ENCODE assay signal across 9 cellular contexts in genomic region chr5:785181-785705, GRCh38. TPM values are rescaled to one million over a fixed set of nuclear protein-coding genes. Genes with fewer than 3 reads are reported as not detected.
DNase-seq lines count a peak whose midpoint lies in the region; ATAC-seq and TF ChIP-seq lines count a peak whose summit lies in the region.
"Not testable (repeated sequence)": the region's sequence is repeated elsewhere in the genome, so short reads cannot be mapped to it uniquely, and the experiment has no call there.
"Had no signal": no experiment of that assay in that cellular context is flagged by ENCODE, and none has a peak within 500 bp of the region (broad histone marks: within the 10 kb centered on the region; RNA-seq: fewer than 3 reads in every experiment).

No MANE protein-coding gene starts in this region.

- not testable (repeated sequence) for H2BK12ac ChIP-seq in mesenchymal stem cell (ENCODE audit: low read length in 2 of 2)

- H3K23ac ChIP-seq in mesenchymal stem cell (ENCODE audit: low read length in 2 of 2), result not testable (repeated sequence)

- WGBS in mesenchymal stem cell, result 33% methylated on average over 15 of the region's 43 CpGs

- not testable (repeated sequence) for H2AFZ ChIP-seq in mesenchymal stem cell (ENCODE audit: low read depth, low read length)

- not testable (repeated sequence) for H2BK120ac ChIP-seq in mesenchymal stem cell (ENCODE audit: low read depth, low read length)

- H2BK15ac ChIP-seq in mesenchymal stem cell (ENCODE audit: low read depth, poor library complexity, severe bottlenecking), result not testable (repeated sequence)

- H3K18ac ChIP-seq in mesenchymal stem cell (ENCODE audit: low read depth in 1 of 2, low read length in 2 of 2), result not testable (repeated sequence)

- H3K4me3 ChIP-seq in NT2/D1 (ENCODE audit: insufficient read length, low read depth) (peak overlapping the region; percentile 40), fibroblast of pulmonary artery (replicated peaks; ENCODE audit: low read depth, low read length) (peak overlapping the region; percentile 51), mesenchymal stem cell (ENCODE audit: insufficient read depth in 1 of 2, low read depth in 1 of 2, low read length in 2 of 2) (peak overlapping the region in 1 of 2 experiments; percentile 56)

- not testable (repeated sequence) for H3K4ac ChIP-seq in mesenchymal stem cell (ENCODE audit: low read depth in 1 of 2, low read length in 2 of 2)

- not testable (repeated sequence) for H3K79me1 ChIP-seq in mesenchymal stem cell (replicated peaks; ENCODE audit: low read length, poor library complexity, severe bottlenecking)

- H4K8ac ChIP-seq in mesenchymal stem cell (ENCODE audit: low read length), result not testable (repeated sequence)

- H3K27me3 ChIP-seq in NT2/D1 (ENCODE audit: insufficient read depth, insufficient read length), result peaks cover 11% of the 10 kb centered on the region
- H3K27me3 ChIP-seq in mesenchymal stem cell (ENCODE audit: control insufficient read depth in 1 of 2, insufficient read depth in 1 of 2, low read length in 2 of 2), result not testable (repeated sequence)

- H3K4me1 ChIP-seq in NT2/D1 (ENCODE audit: insufficient read depth, insufficient read length), result not testable (repeated sequence)
- peaks cover 17% of the 10 kb centered on the region for H3K4me1 ChIP-seq in mesenchymal stem cell (ENCODE audit: control insufficient read depth, insufficient read depth, low read depth, low read length)

- not testable (repeated sequence) for TF ChIP-seq CTCF in C4-2B (conservative IDR thresholded peaks at IDR 0.05); GM20000 (IDR thresholded peaks at IDR 0.05; ENCODE audit: extremely low read depth, missing control alignments); fibroblast of pulmonary artery (IDR thresholded peaks at IDR 0.05; ENCODE audit: low read length, missing control alignments)

- peak overlapping the region; percentile 88 for H3K4me2 ChIP-seq in mesenchymal stem cell (ENCODE audit: low read length, poor library complexity, severe bottlenecking)

- H3K36me3 ChIP-seq in NT2/D1 (ENCODE audit: insufficient read depth, insufficient read length, low read length); mesenchymal stem cell (ENCODE audit: control insufficient read depth in 1 of 2, insufficient read depth in 2 of 2, low read depth in 1 of 2, low read length in 2 of 2): not testable (repeated sequence)

- not testable (repeated sequence) for H2BK5ac ChIP-seq in mesenchymal stem cell (ENCODE audit: low read depth, low read length, poor library complexity, severe bottlenecking)

- not testable (repeated sequence) for H4K91ac ChIP-seq in mesenchymal stem cell (ENCODE audit: low read length)

- DNase-seq in GM20000 (ENCODE audit: low spot score), result peak; percentile 10
- DNase-seq in NT2/D1 (ENCODE audit: low read depth, low spot score); fibroblast of pulmonary artery (ENCODE audit: low read depth); mesenchymal stem cell: not testable (repeated sequence)
- DNase-seq in activated naive CD4-positive, alpha-beta T cell treated with Interleukin-2 at 50 U/mL for 16 hours, result peak; percentile 20
- peak; percentile 3 to 30 for DNase-seq in stimulated activated CD4-positive, alpha-beta T cell treated with anti-CD3 and anti-CD28 coated beads, Interleukin-4, amount 100 ng/mL, for 4 hours

- not testable (repeated sequence) for H2AK5ac ChIP-seq in mesenchymal stem cell (ENCODE audit: low read length, severe bottlenecking)

- H3K14ac ChIP-seq in mesenchymal stem cell (ENCODE audit: low read length in 2 of 2), result not testable (repeated sequence)

- ATAC-seq in HG03135 (IDR thresholded peaks at IDR 0.05; ENCODE audit: unreplicated experiment), result peak; percentile 26

- not testable (repeated sequence) for H3K9me3 ChIP-seq in NT2/D1 (ENCODE audit: insufficient read depth, low read length); mesenchymal stem cell (ENCODE audit: control insufficient read depth, low read length)

- H3K27ac ChIP-seq in C4-2B, result peak overlapping the region; percentile 78
- not testable (repeated sequence) for H3K27ac ChIP-seq in mesenchymal stem cell (ENCODE audit: low read length, poor library complexity, severe bottlenecking)

- not testable (repeated sequence) for H3K9ac ChIP-seq in NT2/D1 (ENCODE audit: insufficient read length, low read depth); mesenchymal stem cell (ENCODE audit: low read length)

RNA-seq across cellular contexts. Expression of gene ZDHHC11B, which starts 0.7 kb away (rescaled TPM):
- polyA plus RNA-seq in mesenchymal stem cell (2013, experiment 1 of 2), result 0.33 TPM
- polyA plus RNA-seq in mesenchymal stem cell (2013, experiment 2 of 2), result 0.10 TPM
- polyA plus RNA-seq: AG04450 had no signal
